ENCODE assay signal across 9 cellular contexts in the genomic region with DNA sequence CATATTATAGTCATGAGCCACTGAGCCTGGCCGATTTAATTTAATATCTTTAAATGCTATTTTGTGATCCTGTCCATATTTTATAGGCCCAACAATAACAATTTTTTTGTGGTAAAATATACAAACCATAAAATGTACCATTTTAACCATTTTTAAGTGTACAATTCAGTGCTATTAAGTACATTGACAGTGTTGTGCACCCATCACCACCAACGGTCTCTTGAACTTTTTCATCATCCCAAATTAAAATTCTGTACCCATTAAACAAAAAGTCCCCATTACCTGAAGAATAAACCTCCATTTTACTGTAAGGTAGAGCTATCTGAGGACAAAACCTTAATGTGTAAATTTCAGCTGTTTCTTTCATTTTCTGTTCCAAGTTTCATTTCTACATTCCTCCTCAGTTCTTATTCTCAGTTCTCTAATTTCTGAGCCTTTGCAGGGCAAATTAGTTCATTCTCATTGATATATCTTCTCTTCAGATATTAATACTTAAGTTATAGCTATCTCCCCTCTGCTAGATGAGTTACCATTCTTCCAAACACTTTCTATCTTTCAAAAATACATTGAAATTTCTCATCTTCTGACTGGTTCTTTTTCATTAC. TPM values are rescaled to one million over a fixed set of nuclear protein-coding genes. Genes with fewer than 3 reads are reported as not detected.
DNase-seq lines count a peak whose midpoint lies in the region; ATAC-seq and TF ChIP-seq lines count a peak whose summit lies in the region.
"Had no signal": no experiment of that assay in that cellular context is flagged by ENCODE, and none has a peak within 500 bp of the region (broad histone marks: within the 10 kb centered on the region; RNA-seq: fewer than 3 reads in every experiment).

No MANE protein-coding gene starts in this region.

- no peak overlapping the region for H3K4me3 ChIP-seq in mucosa of descending colon
- H3K4me3 ChIP-seq: GM23248 had no signal

- ATAC-seq in GM18907 (IDR thresholded peaks at IDR 0.05; ENCODE audit: unreplicated experiment) (peak; percentile 93), GM21825 (IDR thresholded peaks at IDR 0.05; ENCODE audit: unreplicated experiment) (peak; percentile 97), HG03575 (IDR thresholded peaks at IDR 0.05; ENCODE audit: extremely low read depth, insufficient number of reproducible peaks, low FRiP score, unreplicated experiment) (peak; percentile 95), mucosa of descending colon (peak; percentile 21)

- H3K27ac Mint-ChIP-seq in HFFc6: no peak overlapping the region

- no peaks in the 10 kb centered on the region for H3K4me1 ChIP-seq in mucosa of descending colon (ENCODE audit: low read depth)

- intact Hi-C loops in mucosa of descending colon (cut with DNase I, micrococcal nuclease): no loop called here

- H3K36me3 ChIP-seq in mucosa of descending colon (ENCODE audit: low read depth): peaks cover 18% of the 10 kb centered on the region

- in situ Hi-C loops in KBM-7 (cut with MboI; ENCODE audit: low pct_unique_long_range_greater_than_20kb, low sequenced_read_pairs): no loop called here

- no peaks in the 10 kb centered on the region for H3K9me3 ChIP-seq in mucosa of descending colon

- peaks cover 21% of the 10 kb centered on the region; the same call in 1 of the 2 replicates for H3K36me3 Mint-ChIP-seq in HFFc6 (ENCODE audit: low read depth)

- H3K27me3 Mint-ChIP-seq in HFFc6 (ENCODE audit: insufficient read depth): peaks cover 2% of the 10 kb centered on the region; the same call in 1 of the 2 replicates

- no peak overlapping the region for H3K4me3 Mint-ChIP-seq in HFFc6

- H3K9me3 Mint-ChIP-seq in HFFc6: no peaks in the 10 kb centered on the region

- no peaks in the 10 kb centered on the region for H3K4me1 Mint-ChIP-seq in HFFc6 (ENCODE audit: low read depth)

- TF ChIP-seq CTCF in mucosa of descending colon (IDR thresholded peaks at IDR 0.05) (no peak), HFFc6 (IDR thresholded peaks at IDR 0.05) (no peak)

- DNase-seq in mucosa of descending colon (no peak), GM03348 (ENCODE audit: low spot score) (no peak), KBM-7 (no peak), HFFc6 (no peak), NCI-H524 treated with DMSO at 0.1 percent for 48 hours (lab: John Stamatoyannopoulos, UW) (no peak)
- DNase-seq: GM23248 had no signal

RNA-seq across cellular contexts. Expression of gene MTO1, which starts 10.3 kb away (rescaled TPM):
- total RNA-seq in mucosa of descending colon: 10 to 100 TPM; 21.5 to 36.4 (median 31.9) TPM
- 10 to 100 TPM; 18.5 to 28.2 (median 21.5) TPM for total RNA-seq in HFFc6 (2021; fragmentation: NEBNext Ultra II Directional; extraction: Animal tissue kit (Norgen Biotek cat#: 25700))

RNA-seq across cellular contexts. Expression of gene CGAS, which starts 19.7 kb away (rescaled TPM):
- total RNA-seq in mucosa of descending colon: 1 to 10 TPM; 2.4 to 5.4 (median 3.1) TPM
- 1 to 10 TPM; 3.6 to 5.3 (median 5.0) TPM for total RNA-seq in HFFc6 (2021; fragmentation: NEBNext Ultra II Directional; extraction: Animal tissue kit (Norgen Biotek cat#: 25700))

RNA-seq across cellular contexts. Expression of gene EEF1A1, which starts 49.0 kb away (rescaled TPM):
- total RNA-seq in mucosa of descending colon: 1,000 to 10,000 TPM; 6,833 to 8,492 (median 7,090) TPM
- total RNA-seq in HFFc6 (2021; fragmentation: NEBNext Ultra II Directional; extraction: Animal tissue kit (Norgen Biotek cat#: 25700)): over 10,000 TPM in 4 of 6 experiments, 1,000 to 10,000 TPM in 2; 8,709 to 10,268 (median 10,123) TPM

Comparison
In these comparisons a context has a peak if more than half of its experiments do, and no peak if none do; other contexts are left out.
1. ATAC-seq: peak in every context shown above with its lines; median percentile 97 in GM21825; 95 in HG03575; 93 in GM18907; 21 in mucosa of descending colon.